Comparison of ENCODE assay signal across 19 cellular contexts in genomic region chr7:47428780-47429472, GRCh38.
A peak's percentile ranks its signal among the peaks of the same experiment; 100 is the strongest.
DNase-seq lines count a peak whose midpoint lies in the region; ATAC-seq and TF ChIP-seq lines count a peak whose summit lies in the region.
"Had no signal": no experiment of that assay in that cellular context is flagged by ENCODE, and none has a peak within 500 bp of the region (broad histone marks: within the 10 kb centered on the region; RNA-seq: fewer than 3 reads in every experiment).

No MANE protein-coding gene starts in this region.

- DNase-seq in NCI-H345 (lab: John Stamatoyannopoulos, UW) (peak; percentile 32), NCI-H345 treated with DMSO at 0.1 percent for 48 hours (lab: John Stamatoyannopoulos, UW; ENCODE audit: unreplicated experiment) (no peak), body of pancreas (no peak), stomach (no peak), posterior cingulate gyrus (no peak), head of caudate nucleus (no peak), DMS153 treated with DMSO at 0.1 percent for 48 hours (lab: John Stamatoyannopoulos, UW; ENCODE audit: unreplicated experiment) (no peak)
- DNase-seq: activated CD8-positive, alpha-beta T cell treated with anti-CD3 and anti-CD28 coated beads, Interleukin-2, amount 10 ng/mL, durations not matched to agents 7 days and 5 days; activated effector memory CD4-positive, alpha-beta T cell treated with Interleukin-2 at 50 U/mL for 16 hours; activated naive CD8-positive, alpha-beta T cell treated with anti-CD3 and anti-CD28 coated beads for 36 hours; activated T-cell treated with anti-CD3 and anti-CD28 coated beads for 4 hours; effector CD8-positive, alpha-beta T cell; foreskin fibroblast; GF-D8; mesenchymal stem cell; upper lobe of right lung had no signal

- no peak overlapping the region for H3K4me3 ChIP-seq in body of pancreas
- no peak overlapping the region for H3K4me3 ChIP-seq in mesodermal cell (ENCODE audit: extremely low read depth, insufficient read depth, low read length, poor library complexity, severe bottlenecking)
- no peak overlapping the region for H3K4me3 ChIP-seq in stomach
- H3K4me3 ChIP-seq: hepatocyte, skin epidermis, upper lobe of right lung had no signal

- TF ChIP-seq CTCF in body of pancreas (IDR thresholded peaks at IDR 0.05) (no peak), stomach (IDR thresholded peaks at IDR 0.05) (no peak)

- no peak for TF ChIP-seq POLR2A in body of pancreas (IDR thresholded peaks at IDR 0.05)
- no peak for TF ChIP-seq POLR2A in stomach (IDR thresholded peaks at IDR 0.05)

- TF ChIP-seq EP300 in stomach (IDR thresholded peaks at IDR 0.05) = no peak

- H3K27ac ChIP-seq in body of pancreas (peak overlapping the region in 2 of 4 donors; percentile 2 to 18), mesodermal cell (ENCODE audit: low read depth, low read length, severe bottlenecking) (peak overlapping the region; percentile 44), stomach (peak overlapping the region in 3 of 5 donors; percentile 20 to 55 (median 26))
- H3K27ac ChIP-seq: hepatocyte, skin epidermis, upper lobe of right lung had no signal

- H3K4me1 ChIP-seq in body of pancreas = peaks cover 13% of the 10 kb centered on the region
- H3K4me1 ChIP-seq in mesodermal cell (ENCODE audit: control insufficient read depth, insufficient read depth, low read length, poor library complexity, severe bottlenecking) = peaks cover 2% of the 10 kb centered on the region
- peaks cover 9 to 24% (median 14%) of the 10 kb centered on the region in 4 donors for H3K4me1 ChIP-seq in stomach

- no peaks in the 10 kb centered on the region for H3K9me3 ChIP-seq in body of pancreas
- H3K9me3 ChIP-seq in mesodermal cell (ENCODE audit: control insufficient read depth, low read length) = no peaks in the 10 kb centered on the region
- no peaks in the 10 kb centered on the region for H3K9me3 ChIP-seq in stomach
- H3K9me3 ChIP-seq: upper lobe of right lung had no signal

- WGBS in body of pancreas, 2 donors = 75 to 89% methylated on average over 10 of the region's 10 CpGs
- 89 to 94% methylated on average over 3 to 8 of the region's 10 CpGs for WGBS in mesodermal cell (ENCODE audit: insufficient coverage in 2 of 2), 2 experiments
- 61 to 84% (median 81%) methylated on average over 7 to 10 of the region's 10 CpGs for WGBS in stomach, 5 donors

- H3K36me3 ChIP-seq in body of pancreas (replicated peaks in 1 of 2; ENCODE audit: insufficient read depth in 1 of 2, low read depth in 2 of 2) (peaks cover 9 to 30% of the 10 kb centered on the region in 2 donors), mesodermal cell (ENCODE audit: control insufficient read depth, insufficient read depth, low read length) (peaks cover 17% of the 10 kb centered on the region), stomach (peaks cover 21 to 61% (median 53%) of the 10 kb centered on the region in 4 donors)

- peak; percentile 22 for ATAC-seq in body of pancreas
- ATAC-seq: activated CD8-positive, alpha-beta T cell treated with anti-CD3 and anti-CD28 coated beads, Interleukin-2, amount 10 ng/mL, durations not matched to agents 7 days and 5 days had no signal

- intact Hi-C loops in body of pancreas (cut with DNase I) (no loop called here), stomach (cut with DNase I; ENCODE audit: low total_unique reads) (loop anchor here (10.0 kb wide), 2 partner anchors 154 to 376 kb away; no protein-coding TSS in a partner anchor), posterior cingulate gyrus (cut with DNase I) (no loop called here), head of caudate nucleus (cut with DNase I) (loop anchor here (10.0 kb wide), 1 partner anchor 134 kb away; no protein-coding TSS in a partner anchor)

- H3K27me3 ChIP-seq in body of pancreas = no peaks in the 10 kb centered on the region
- no peaks in the 10 kb centered on the region for H3K27me3 ChIP-seq in stomach
- H3K27me3 ChIP-seq: hepatocyte, upper lobe of right lung had no signal

Comparison
In these comparisons a context has a peak if more than half of its experiments do, and no peak if none do; other contexts are left out.
1. intact Hi-C loops: an anchor here in stomach (10.0 kb wide) and head of caudate nucleus (10.0 kb wide); none called in body of pancreas and posterior cingulate gyrus.